Comparison of ENCODE assay signal across 1 cellular context in the genomic region with DNA sequence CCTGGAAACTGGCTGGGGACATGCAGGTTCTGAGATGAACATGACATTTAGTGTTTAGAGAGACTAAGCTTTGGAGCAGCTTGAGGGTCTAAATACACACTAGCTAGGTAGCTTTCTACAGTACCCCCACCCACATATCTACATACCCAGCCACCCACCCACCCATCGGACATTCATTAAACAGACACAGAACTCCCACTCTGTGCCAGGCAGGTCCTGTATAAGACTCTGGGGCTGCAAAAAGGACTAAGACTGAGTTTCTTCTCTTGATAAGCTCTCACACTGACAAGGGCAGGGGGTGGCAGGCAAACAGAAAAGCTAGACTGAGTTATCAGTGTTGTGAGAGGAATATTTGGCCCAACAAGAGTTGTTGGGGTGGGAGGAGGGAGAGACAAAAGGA.
TF ChIP-seq lines count a peak whose summit lies in the region.

No MANE protein-coding gene starts in this region.

TF ChIP-seq in K562, 482 proteins besides CTCF, POLR2A, EP300 and RAD21:
- peak; percentile 85; the same call in 1 of the 2 replicates for TF ChIP-seq ZNF12 (CRISPR knock-in tag; IDR thresholded peaks at IDR 0.05)
- no peak for TF ChIP-seq RCOR1 (IDR thresholded peaks at IDR 0.05; ENCODE audit: borderline replicate concordance in 1 of 2, low read depth in 2 of 2, low read length in 2 of 2)
TF ChIP-seq in K562: peak in this region for 1.
